1 cellular context compared by ENCODE assay signal in genomic region chr1:61591316-61591715, GRCh38.
TF ChIP-seq lines count a peak whose summit lies in the region.

No MANE protein-coding gene starts in this region.

TF ChIP-seq in SK-N-SH, 30 proteins besides CTCF, POLR2A, EP300 and RAD21 (continued from another document):
- TF ChIP-seq RCOR1 (IDR thresholded peaks at IDR 0.05; ENCODE audit: low read length) (no peak), TAF1 (IDR thresholded peaks at IDR 0.05; ENCODE audit: borderline replicate concordance, low read depth, low read length) (no peak), GATA2 (CRISPR knock-in tag; IDR thresholded peaks at IDR 0.05) (no peak), JUND (IDR thresholded peaks at IDR 0.05) (no peak), SMC3 (IDR thresholded peaks at IDR 0.05; ENCODE audit: low read depth, low read length) (no peak), MEF2A (IDR thresholded peaks at IDR 0.05; ENCODE audit: borderline replicate concordance, low read depth) (no peak), ELF1 (IDR thresholded peaks at IDR 0.05) (no peak), NRF1 (IDR thresholded peaks at IDR 0.05; ENCODE audit: low read depth, low read length) (no peak), YY1 (IDR thresholded peaks at IDR 0.05; ENCODE audit: low read depth) (no peak), FOSL2 (IDR thresholded peaks at IDR 0.05; ENCODE audit: borderline replicate concordance, low read depth) (no peak), TCF12 (IDR thresholded peaks at IDR 0.05) (no peak), USF2 (IDR thresholded peaks at IDR 0.05; ENCODE audit: borderline replicate concordance, low read depth, low read length) (no peak), EZH2phosphoT487 (IDR thresholded peaks at IDR 0.05; ENCODE audit: borderline replicate concordance, low read depth) (no peak)
- TF ChIP-seq, protein P1, sequence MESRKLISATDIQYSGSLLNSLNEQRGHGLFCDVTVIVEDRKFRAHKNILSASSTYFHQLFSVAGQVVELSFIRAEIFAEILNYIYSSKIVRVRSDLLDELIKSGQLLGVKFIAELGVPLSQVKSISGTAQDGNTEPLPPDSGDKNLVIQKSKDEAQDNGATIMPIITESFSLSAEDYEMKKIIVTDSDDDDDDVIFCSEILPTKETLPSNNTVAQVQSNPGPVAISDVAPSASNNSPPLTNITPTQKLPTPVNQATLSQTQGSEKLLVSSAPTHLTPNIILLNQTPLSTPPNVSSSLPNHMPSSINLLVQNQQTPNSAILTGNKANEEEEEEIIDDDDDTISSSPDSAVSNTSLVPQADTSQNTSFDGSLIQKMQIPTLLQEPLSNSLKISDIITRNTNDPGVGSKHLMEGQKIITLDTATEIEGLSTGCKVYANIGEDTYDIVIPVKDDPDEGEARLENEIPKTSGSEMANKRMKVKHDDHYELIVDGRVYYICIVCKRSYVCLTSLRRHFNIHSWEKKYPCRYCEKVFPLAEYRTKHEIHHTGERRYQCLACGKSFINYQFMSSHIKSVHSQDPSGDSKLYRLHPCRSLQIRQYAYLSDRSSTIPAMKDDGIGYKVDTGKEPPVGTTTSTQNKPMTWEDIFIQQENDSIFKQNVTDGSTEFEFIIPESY (IDR thresholded peaks at IDR 0.05; ENCODE audit: borderline replicate concordance, low read depth): no peak
- TF ChIP-seq, protein P2, sequence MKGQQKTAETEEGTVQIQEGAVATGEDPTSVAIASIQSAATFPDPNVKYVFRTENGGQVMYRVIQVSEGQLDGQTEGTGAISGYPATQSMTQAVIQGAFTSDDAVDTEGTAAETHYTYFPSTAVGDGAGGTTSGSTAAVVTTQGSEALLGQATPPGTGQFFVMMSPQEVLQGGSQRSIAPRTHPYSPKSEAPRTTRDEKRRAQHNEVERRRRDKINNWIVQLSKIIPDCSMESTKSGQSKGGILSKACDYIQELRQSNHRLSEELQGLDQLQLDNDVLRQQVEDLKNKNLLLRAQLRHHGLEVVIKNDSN (IDR thresholded peaks at IDR 0.05; ENCODE audit: borderline replicate concordance, low read depth): no peak
- TF ChIP-seq, protein P3, sequence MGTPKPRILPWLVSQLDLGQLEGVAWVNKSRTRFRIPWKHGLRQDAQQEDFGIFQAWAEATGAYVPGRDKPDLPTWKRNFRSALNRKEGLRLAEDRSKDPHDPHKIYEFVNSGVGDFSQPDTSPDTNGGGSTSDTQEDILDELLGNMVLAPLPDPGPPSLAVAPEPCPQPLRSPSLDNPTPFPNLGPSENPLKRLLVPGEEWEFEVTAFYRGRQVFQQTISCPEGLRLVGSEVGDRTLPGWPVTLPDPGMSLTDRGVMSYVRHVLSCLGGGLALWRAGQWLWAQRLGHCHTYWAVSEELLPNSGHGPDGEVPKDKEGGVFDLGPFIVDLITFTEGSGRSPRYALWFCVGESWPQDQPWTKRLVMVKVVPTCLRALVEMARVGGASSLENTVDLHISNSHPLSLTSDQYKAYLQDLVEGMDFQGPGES (IDR thresholded peaks at IDR 0.05; ENCODE audit: low read depth, low read length): no peak
- TF ChIP-seq, protein P4, sequence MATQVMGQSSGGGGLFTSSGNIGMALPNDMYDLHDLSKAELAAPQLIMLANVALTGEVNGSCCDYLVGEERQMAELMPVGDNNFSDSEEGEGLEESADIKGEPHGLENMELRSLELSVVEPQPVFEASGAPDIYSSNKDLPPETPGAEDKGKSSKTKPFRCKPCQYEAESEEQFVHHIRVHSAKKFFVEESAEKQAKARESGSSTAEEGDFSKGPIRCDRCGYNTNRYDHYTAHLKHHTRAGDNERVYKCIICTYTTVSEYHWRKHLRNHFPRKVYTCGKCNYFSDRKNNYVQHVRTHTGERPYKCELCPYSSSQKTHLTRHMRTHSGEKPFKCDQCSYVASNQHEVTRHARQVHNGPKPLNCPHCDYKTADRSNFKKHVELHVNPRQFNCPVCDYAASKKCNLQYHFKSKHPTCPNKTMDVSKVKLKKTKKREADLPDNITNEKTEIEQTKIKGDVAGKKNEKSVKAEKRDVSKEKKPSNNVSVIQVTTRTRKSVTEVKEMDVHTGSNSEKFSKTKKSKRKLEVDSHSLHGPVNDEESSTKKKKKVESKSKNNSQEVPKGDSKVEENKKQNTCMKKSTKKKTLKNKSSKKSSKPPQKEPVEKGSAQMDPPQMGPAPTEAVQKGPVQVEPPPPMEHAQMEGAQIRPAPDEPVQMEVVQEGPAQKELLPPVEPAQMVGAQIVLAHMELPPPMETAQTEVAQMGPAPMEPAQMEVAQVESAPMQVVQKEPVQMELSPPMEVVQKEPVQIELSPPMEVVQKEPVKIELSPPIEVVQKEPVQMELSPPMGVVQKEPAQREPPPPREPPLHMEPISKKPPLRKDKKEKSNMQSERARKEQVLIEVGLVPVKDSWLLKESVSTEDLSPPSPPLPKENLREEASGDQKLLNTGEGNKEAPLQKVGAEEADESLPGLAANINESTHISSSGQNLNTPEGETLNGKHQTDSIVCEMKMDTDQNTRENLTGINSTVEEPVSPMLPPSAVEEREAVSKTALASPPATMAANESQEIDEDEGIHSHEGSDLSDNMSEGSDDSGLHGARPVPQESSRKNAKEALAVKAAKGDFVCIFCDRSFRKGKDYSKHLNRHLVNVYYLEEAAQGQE (IDR thresholded peaks at IDR 0.05; ENCODE audit: low read depth, low read length): no peak
